Comparison of ENCODE assay signal across 7 cellular contexts in genomic region chr1:99735852-99736251, GRCh38.
"Had no signal": no experiment of that assay in that cellular context is flagged by ENCODE, and none has a peak within 500 bp of the region (broad histone marks: within the 10 kb centered on the region; RNA-seq: fewer than 3 reads in every experiment).

No MANE protein-coding gene starts in this region.

- DNase-seq: H7, Karpas-422, KBM-7 had no signal

- FAIRE-seq: H1, HepG2 had no signal

- ATAC-seq: GM23338, HCT116, HepG2 had no signal
